In the genomic region with DNA sequence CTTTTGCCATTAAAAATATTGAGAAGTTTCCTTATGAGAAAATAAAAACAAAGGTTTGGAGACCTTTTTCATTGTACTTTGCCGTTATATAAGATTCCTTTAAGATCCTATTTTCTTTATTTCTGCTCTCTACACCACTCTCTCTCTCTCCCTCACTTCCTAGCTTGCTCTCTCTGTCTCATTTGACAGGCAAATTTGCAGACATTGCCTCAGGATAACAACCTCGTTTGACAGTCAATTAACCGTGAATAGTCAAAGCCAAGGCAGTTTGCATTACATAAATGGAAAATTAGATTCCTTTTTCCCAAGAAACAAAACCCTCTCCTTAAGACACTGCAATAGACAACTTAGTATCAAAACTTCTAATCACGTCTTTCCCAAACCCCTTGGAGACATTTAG, we compare ENCODE assay signal across 18 cellular contexts. TPM values are rescaled to one million over a fixed set of nuclear protein-coding genes. Genes with fewer than 3 reads are reported as not detected.
DNase-seq lines count a peak whose midpoint lies in the region; TF ChIP-seq lines count a peak whose summit lies in the region.
"Had no signal": no experiment of that assay in that cellular context is flagged by ENCODE, and none has a peak within 500 bp of the region (broad histone marks: within the 10 kb centered on the region; RNA-seq: fewer than 3 reads in every experiment).

No MANE protein-coding gene starts in this region.

- H3K4me2 ChIP-seq in neural cell (ENCODE audit: low read length), result no peak overlapping the region
- H3K4me2 ChIP-seq: A549, BLaER1 had no signal

- H3K27me3 ChIP-seq in neural cell (ENCODE audit: insufficient read depth, low read depth, low read length), result peaks cover 64% of the 10 kb centered on the region
- H3K27me3 ChIP-seq: BLaER1 had no signal

- TF ChIP-seq CTCF in neural cell (IDR thresholded peaks at IDR 0.05; ENCODE audit: poor library complexity, severe bottlenecking), result no peak

- peaks cover 11% of the 10 kb centered on the region for H3K9me3 ChIP-seq in neural cell (ENCODE audit: low read length)
- H3K9me3 ChIP-seq: A549 had no signal

- H3K27ac ChIP-seq in neural cell (ENCODE audit: low read length), result no peak overlapping the region
- H3K27ac ChIP-seq: 22Rv1, A549, BLaER1, GM23248 had no signal

- intact Hi-C loops in posterior cingulate gyrus (cut with DNase I), result no loop called here

- DNase-seq in NCI-H1105 (lab: John Stamatoyannopoulos, UW), result peak; percentile 17
- DNase-seq in NCI-H1105 treated with DMSO at 0.1 percent for 48 hours (lab: John Stamatoyannopoulos, UW), result no peak
- DNase-seq in NCI-H748 (lab: John Stamatoyannopoulos, UW; ENCODE audit: unreplicated experiment), result peak; percentile 16
- DNase-seq in NCI-H748 treated with DMSO at 0.1 percent for 48 hours (lab: John Stamatoyannopoulos, UW), result no peak
- DNase-seq in NCI-H1436 treated with DMSO at 0.1 percent for 48 hours (lab: John Stamatoyannopoulos, UW), result peak; percentile 34
- no peak for DNase-seq in posterior cingulate gyrus
- no peak for DNase-seq in AG08396 (ENCODE audit: low spot score)
- DNase-seq: CD4-positive, alpha-beta memory T cell; DMS153; DMS79; GDM1; GM23248; HCEC 1CT had no signal

- TF ChIP-seq EP300 in neural cell (conservative IDR thresholded peaks at IDR 0.05; ENCODE audit: poor library complexity, severe bottlenecking), result peak; percentile 74

- H3K9me2 ChIP-seq in neural cell (ENCODE audit: insufficient read depth, low read length), result no peaks in the 10 kb centered on the region

- TF ChIP-seq RAD21 in neural cell (conservative IDR thresholded peaks at IDR 0.05), result no peak

- no peaks in the 10 kb centered on the region for H4K20me1 ChIP-seq in neural cell (ENCODE audit: insufficient read depth)
- H4K20me1 ChIP-seq: BLaER1 had no signal

- H3F3A ChIP-seq in neural cell (ENCODE audit: insufficient read depth, low read length, poor library complexity, severe bottlenecking), result no peaks in the 10 kb centered on the region

- H3K9ac ChIP-seq in neural cell (ENCODE audit: low read length), result no peak overlapping the region
- H3K9ac ChIP-seq: BLaER1, GM23248 had no signal

- no peak overlapping the region for H3K4me3 ChIP-seq in neural cell (ENCODE audit: low read length)
- H3K4me3 ChIP-seq: A549, BLaER1, GM23248 had no signal

- H3K79me2 ChIP-seq in neural cell (replicated peaks; ENCODE audit: insufficient read depth, low read length), result no peaks in the 10 kb centered on the region

- H3K36me3 ChIP-seq in neural cell (ENCODE audit: insufficient read depth, low read length), result no peaks in the 10 kb centered on the region
- H3K36me3 ChIP-seq: BLaER1 had no signal

- no peak overlapping the region for H2AFZ ChIP-seq in neural cell (ENCODE audit: low read depth, low read length)
- H2AFZ ChIP-seq: GM23248 had no signal

TF ChIP-seq in neural cell, 6 proteins besides CTCF, POLR2A, EP300 and RAD21:
- TF ChIP-seq MXI1 (conservative IDR thresholded peaks at IDR 0.05; ENCODE audit: poor library complexity, severe bottlenecking) (no peak), POLR2AphosphoS5 (IDR thresholded peaks at IDR 0.05) (peak; percentile 89)

RNA-seq across cellular contexts. Expression of gene SKOR2, which starts 7.4 kb away (rescaled TPM):
- not detected in 2 replicates for polyA plus RNA-seq in neural cell
- 0.73 TPM in 1 of 2 replicates, not detected in the other for polyA minus RNA-seq in neural cell
- polyA plus RNA-seq: A549; CD14-positive monocyte; CD4-positive, alpha-beta memory T cell; GM23248 had no signal

Comparison
In these comparisons a context has a peak if more than half of its experiments do, and no peak if none do; other contexts are left out.
1. DNase-seq: peak in NCI-H1105 (single experiment), NCI-H748 (single experiment) and NCI-H1436 treated with DMSO at 0.1 percent for 48 hours (single experiment); none in NCI-H1105 treated with DMSO at 0.1 percent for 48 hours (single experiment), NCI-H748 treated with DMSO at 0.1 percent for 48 hours (single experiment), posterior cingulate gyrus (0 of 10) and AG08396 (single experiment).